ENCODE assay signal across 18 cellular contexts in genomic region chr1:5681654-5682053, GRCh38.
"Had no signal": no experiment of that assay in that cellular context is flagged by ENCODE, and none has a peak within 500 bp of the region (broad histone marks: within the 10 kb centered on the region; RNA-seq: fewer than 3 reads in every experiment).

No MANE protein-coding gene starts in this region.

- H3K4me3 ChIP-seq: SJCRH30 had no signal

- H3K27ac ChIP-seq: SJCRH30 had no signal

- ATAC-seq: Right ventricle myocardium inferior, SK-N-SH treated with all-trans-retinoic acid at 6 μM for 48 hours had no signal

- H3K36me3 ChIP-seq: SJCRH30 had no signal

- DNase-seq: KBM-7, NCI-H1092 treated with DMSO at 0.1 percent for 48 hours, NCI-H1436, NCI-H187, NCI-H2029, NCI-H2081 treated with DMSO at 0.1 percent for 48 hours, NCI-H2171, NCI-H226, NCI-H446, NCI-H510A, NCI-H524 treated with DMSO at 0.1 percent for 48 hours, NCI-H69, NCI-H774, SHP77 treated with DMSO at 0.1 percent for 48 hours, SJCRH30, T-helper 1 cell had no signal

- H3K4me1 ChIP-seq: SJCRH30 had no signal
